In the genomic region with DNA sequence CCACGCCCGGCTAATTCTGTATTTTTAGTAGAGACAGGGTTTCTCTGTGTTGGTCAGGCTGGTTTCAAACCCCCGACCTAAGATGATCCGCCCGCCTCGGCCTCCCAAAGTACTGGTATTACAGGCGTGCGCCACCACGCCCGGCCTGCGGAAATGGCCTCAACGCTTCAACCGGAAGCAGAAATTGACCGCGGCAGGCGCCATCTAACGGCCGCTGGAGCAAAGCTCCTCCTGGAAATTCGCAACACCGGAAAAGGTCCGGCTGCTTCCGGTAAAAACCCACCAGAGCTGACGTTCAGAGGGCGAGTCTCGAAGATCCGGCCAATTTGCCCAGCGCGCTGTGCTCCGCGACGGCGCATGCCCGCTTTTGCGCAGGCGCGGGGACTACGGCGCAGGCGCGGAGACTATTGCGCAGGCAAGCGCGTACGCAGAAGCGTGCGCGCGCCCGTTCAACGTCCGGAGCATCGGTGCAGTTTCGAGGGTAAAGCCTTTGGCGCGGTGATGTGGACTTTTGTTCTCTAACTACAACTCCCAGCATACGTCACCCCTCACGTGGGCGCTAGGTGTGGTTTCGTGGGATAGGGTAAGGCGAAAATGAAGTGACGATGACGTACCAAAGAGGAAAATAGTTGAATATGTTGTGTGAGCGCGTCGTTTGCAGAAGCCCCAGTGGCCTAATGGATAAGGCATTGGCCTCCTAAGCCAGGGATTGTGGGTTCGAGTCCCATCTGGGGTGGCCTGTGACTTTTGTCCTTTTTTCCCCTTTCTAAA, we compare ENCODE assay signal across 1 cellular context.
TF ChIP-seq lines count a peak whose summit lies in the region.

No MANE protein-coding gene starts in this region.

TF ChIP-seq in HepG2, 621 proteins besides CTCF, POLR2A, EP300 and RAD21 (continued from another document and continues in another):
- TF ChIP-seq, protein P1, sequence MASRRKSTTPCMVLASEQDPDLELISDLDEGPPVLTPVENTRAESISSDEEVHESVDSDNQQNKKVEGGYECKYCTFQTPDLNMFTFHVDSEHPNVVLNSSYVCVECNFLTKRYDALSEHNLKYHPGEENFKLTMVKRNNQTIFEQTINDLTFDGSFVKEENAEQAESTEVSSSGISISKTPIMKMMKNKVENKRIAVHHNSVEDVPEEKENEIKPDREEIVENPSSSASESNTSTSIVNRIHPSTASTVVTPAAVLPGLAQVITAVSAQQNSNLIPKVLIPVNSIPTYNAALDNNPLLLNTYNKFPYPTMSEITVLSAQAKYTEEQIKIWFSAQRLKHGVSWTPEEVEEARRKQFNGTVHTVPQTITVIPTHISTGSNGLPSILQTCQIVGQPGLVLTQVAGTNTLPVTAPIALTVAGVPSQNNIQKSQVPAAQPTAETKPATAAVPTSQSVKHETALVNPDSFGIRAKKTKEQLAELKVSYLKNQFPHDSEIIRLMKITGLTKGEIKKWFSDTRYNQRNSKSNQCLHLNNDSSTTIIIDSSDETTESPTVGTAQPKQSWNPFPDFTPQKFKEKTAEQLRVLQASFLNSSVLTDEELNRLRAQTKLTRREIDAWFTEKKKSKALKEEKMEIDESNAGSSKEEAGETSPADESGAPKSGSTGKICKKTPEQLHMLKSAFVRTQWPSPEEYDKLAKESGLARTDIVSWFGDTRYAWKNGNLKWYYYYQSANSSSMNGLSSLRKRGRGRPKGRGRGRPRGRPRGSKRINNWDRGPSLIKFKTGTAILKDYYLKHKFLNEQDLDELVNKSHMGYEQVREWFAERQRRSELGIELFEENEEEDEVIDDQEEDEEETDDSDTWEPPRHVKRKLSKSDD (CRISPR knock-in tag; IDR thresholded peaks at IDR 0.05; ENCODE audit: low read depth), result peak; percentile 54
- TF ChIP-seq, protein P2, sequence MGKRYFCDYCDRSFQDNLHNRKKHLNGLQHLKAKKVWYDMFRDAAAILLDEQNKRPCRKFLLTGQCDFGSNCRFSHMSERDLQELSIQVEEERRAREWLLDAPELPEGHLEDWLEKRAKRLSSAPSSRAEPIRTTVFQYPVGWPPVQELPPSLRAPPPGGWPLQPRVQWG (CRISPR knock-in tag; IDR thresholded peaks at IDR 0.05; ENCODE audit: borderline replicate concordance, low read depth), result no peak
- TF ChIP-seq, protein P3, sequence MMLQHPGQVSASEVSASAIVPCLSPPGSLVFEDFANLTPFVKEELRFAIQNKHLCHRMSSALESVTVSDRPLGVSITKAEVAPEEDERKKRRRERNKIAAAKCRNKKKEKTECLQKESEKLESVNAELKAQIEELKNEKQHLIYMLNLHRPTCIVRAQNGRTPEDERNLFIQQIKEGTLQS (CRISPR knock-in tag; IDR thresholded peaks at IDR 0.05), result 0 out of 2 replicates have a peak, but pooled peaks have one; percentile 26
- TF ChIP-seq MBD4 (IDR thresholded peaks at IDR 0.05; ENCODE audit: borderline replicate concordance, low read length) (no peak), GATA4 (IDR thresholded peaks at IDR 0.05; ENCODE audit: borderline replicate concordance, low read depth) (no peak), CEBPB (IDR thresholded peaks at IDR 0.05; ENCODE audit: borderline replicate concordance, low read depth, low read length) (peak; percentile 94), ZNF468 (CRISPR knock-in tag; IDR thresholded peaks at IDR 0.05) (no peak), MXD4 (CRISPR knock-in tag; IDR thresholded peaks at IDR 0.05) (peak; percentile 66; the same call in 1 of the 2 replicates), ZSCAN9 (CRISPR knock-in tag; IDR thresholded peaks at IDR 0.05; ENCODE audit: borderline replicate concordance) (peak; percentile 73; the same call in 1 of the 2 replicates), CHD2 (IDR thresholded peaks at IDR 0.05; ENCODE audit: low read depth, low read length) (peak; percentile 37; the same call in 1 of the 2 replicates), ZBTB42 (CRISPR knock-in tag; IDR thresholded peaks at IDR 0.05) (peak; percentile 23; the same call in 1 of the 2 replicates), ZNF263 (CRISPR knock-in tag; IDR thresholded peaks at IDR 0.05) (0 out of 2 replicates have a peak, but pooled peaks have one; percentile 58), ETV6 (CRISPR knock-in tag; conservative IDR thresholded peaks at IDR 0.05) (peak; percentile 95), GLI4 (CRISPR knock-in tag; IDR thresholded peaks at IDR 0.05; ENCODE audit: borderline replicate concordance) (0 out of 2 replicates have a peak, but pooled peaks have one; percentile 32), BCL6 (CRISPR knock-in tag; IDR thresholded peaks at IDR 0.05) (peak; percentile 61), EED (CRISPR knock-in tag; IDR thresholded peaks at IDR 0.05) (peak; percentile 78; the same call in 1 of the 2 replicates), MIER3 (CRISPR knock-in tag; IDR thresholded peaks at IDR 0.05; ENCODE audit: borderline replicate concordance) (no peak), KLF12 (CRISPR knock-in tag; IDR thresholded peaks at IDR 0.05; ENCODE audit: borderline replicate concordance) (peak; percentile 50; the same call in 1 of the 2 replicates), KDM1A (CRISPR knock-in tag; IDR thresholded peaks at IDR 0.05) (peak; percentile 79; the same call in 1 of the 2 replicates), ZNF160 (CRISPR knock-in tag; IDR thresholded peaks at IDR 0.05) (0 out of 2 replicates have a peak, but pooled peaks have one; percentile 46), ZC3H4 (CRISPR knock-in tag; IDR thresholded peaks at IDR 0.05; ENCODE audit: borderline replicate concordance) (peak; percentile 75; the same call in 1 of the 2 replicates), NFIC (IDR thresholded peaks at IDR 0.05; ENCODE audit: low read length) (no peak; the same call in 1 of the 2 replicates), MTF1 (CRISPR knock-in tag; IDR thresholded peaks at IDR 0.05) (0 out of 2 replicates have a peak, but pooled peaks have one; percentile 17), CAMTA2 (CRISPR knock-in tag; IDR thresholded peaks at IDR 0.05; ENCODE audit: borderline replicate concordance) (0 out of 2 replicates have a peak, but pooled peaks have one; percentile 74), ZNF589 (CRISPR knock-in tag; conservative IDR thresholded peaks at IDR 0.05) (peak; percentile 87; the same call in 1 of the 2 replicates), ZNF333 (CRISPR knock-in tag; IDR thresholded peaks at IDR 0.05; ENCODE audit: borderline replicate concordance) (no peak), HMG20B (CRISPR knock-in tag; conservative IDR thresholded peaks at IDR 0.05) (no peak), ZNF501 (CRISPR knock-in tag; IDR thresholded peaks at IDR 0.05) (peak; percentile 98), ZNF781 (CRISPR knock-in tag; IDR thresholded peaks at IDR 0.05; ENCODE audit: borderline replicate concordance, not compliant biosample characterization) (peak; percentile 58), ZNF775 (CRISPR knock-in tag; IDR thresholded peaks at IDR 0.05; ENCODE audit: borderline replicate concordance) (0 out of 2 replicates have a peak, but pooled peaks have one; percentile 79), TAF15 (IDR thresholded peaks at IDR 0.05; ENCODE audit: low read depth, low read length, poor library complexity, severe bottlenecking) (peak; percentile 53), ZNF615 (CRISPR knock-in tag; IDR thresholded peaks at IDR 0.05; ENCODE audit: borderline replicate concordance) (0 out of 2 replicates have a peak, but pooled peaks have one; percentile 5)
- TF ChIP-seq, protein P4, sequence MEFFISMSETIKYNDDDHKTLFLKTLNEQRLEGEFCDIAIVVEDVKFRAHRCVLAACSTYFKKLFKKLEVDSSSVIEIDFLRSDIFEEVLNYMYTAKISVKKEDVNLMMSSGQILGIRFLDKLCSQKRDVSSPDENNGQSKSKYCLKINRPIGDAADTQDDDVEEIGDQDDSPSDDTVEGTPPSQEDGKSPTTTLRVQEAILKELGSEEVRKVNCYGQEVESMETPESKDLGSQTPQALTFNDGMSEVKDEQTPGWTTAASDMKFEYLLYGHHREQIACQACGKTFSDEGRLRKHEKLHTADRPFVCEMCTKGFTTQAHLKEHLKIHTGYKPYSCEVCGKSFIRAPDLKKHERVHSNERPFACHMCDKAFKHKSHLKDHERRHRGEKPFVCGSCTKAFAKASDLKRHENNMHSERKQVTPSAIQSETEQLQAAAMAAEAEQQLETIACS (CRISPR knock-in tag; IDR thresholded peaks at IDR 0.05), result peak; percentile 100
- TF ChIP-seq, protein P5, sequence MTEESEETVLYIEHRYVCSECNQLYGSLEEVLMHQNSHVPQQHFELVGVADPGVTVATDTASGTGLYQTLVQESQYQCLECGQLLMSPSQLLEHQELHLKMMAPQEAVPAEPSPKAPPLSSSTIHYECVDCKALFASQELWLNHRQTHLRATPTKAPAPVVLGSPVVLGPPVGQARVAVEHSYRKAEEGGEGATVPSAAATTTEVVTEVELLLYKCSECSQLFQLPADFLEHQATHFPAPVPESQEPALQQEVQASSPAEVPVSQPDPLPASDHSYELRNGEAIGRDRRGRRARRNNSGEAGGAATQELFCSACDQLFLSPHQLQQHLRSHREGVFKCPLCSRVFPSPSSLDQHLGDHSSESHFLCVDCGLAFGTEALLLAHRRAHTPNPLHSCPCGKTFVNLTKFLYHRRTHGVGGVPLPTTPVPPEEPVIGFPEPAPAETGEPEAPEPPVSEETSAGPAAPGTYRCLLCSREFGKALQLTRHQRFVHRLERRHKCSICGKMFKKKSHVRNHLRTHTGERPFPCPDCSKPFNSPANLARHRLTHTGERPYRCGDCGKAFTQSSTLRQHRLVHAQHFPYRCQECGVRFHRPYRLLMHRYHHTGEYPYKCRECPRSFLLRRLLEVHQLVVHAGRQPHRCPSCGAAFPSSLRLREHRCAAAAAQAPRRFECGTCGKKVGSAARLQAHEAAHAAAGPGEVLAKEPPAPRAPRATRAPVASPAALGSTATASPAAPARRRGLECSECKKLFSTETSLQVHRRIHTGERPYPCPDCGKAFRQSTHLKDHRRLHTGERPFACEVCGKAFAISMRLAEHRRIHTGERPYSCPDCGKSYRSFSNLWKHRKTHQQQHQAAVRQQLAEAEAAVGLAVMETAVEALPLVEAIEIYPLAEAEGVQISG (CRISPR knock-in tag; IDR thresholded peaks at IDR 0.05), result peak; percentile 92
- TF ChIP-seq, protein P6, sequence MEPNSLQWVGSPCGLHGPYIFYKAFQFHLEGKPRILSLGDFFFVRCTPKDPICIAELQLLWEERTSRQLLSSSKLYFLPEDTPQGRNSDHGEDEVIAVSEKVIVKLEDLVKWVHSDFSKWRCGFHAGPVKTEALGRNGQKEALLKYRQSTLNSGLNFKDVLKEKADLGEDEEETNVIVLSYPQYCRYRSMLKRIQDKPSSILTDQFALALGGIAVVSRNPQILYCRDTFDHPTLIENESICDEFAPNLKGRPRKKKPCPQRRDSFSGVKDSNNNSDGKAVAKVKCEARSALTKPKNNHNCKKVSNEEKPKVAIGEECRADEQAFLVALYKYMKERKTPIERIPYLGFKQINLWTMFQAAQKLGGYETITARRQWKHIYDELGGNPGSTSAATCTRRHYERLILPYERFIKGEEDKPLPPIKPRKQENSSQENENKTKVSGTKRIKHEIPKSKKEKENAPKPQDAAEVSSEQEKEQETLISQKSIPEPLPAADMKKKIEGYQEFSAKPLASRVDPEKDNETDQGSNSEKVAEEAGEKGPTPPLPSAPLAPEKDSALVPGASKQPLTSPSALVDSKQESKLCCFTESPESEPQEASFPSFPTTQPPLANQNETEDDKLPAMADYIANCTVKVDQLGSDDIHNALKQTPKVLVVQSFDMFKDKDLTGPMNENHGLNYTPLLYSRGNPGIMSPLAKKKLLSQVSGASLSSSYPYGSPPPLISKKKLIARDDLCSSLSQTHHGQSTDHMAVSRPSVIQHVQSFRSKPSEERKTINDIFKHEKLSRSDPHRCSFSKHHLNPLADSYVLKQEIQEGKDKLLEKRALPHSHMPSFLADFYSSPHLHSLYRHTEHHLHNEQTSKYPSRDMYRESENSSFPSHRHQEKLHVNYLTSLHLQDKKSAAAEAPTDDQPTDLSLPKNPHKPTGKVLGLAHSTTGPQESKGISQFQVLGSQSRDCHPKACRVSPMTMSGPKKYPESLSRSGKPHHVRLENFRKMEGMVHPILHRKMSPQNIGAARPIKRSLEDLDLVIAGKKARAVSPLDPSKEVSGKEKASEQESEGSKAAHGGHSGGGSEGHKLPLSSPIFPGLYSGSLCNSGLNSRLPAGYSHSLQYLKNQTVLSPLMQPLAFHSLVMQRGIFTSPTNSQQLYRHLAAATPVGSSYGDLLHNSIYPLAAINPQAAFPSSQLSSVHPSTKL (CRISPR knock-in tag; IDR thresholded peaks at IDR 0.05), result no peak; the same call in 1 of the 2 replicates
- TF ChIP-seq, protein P7, sequence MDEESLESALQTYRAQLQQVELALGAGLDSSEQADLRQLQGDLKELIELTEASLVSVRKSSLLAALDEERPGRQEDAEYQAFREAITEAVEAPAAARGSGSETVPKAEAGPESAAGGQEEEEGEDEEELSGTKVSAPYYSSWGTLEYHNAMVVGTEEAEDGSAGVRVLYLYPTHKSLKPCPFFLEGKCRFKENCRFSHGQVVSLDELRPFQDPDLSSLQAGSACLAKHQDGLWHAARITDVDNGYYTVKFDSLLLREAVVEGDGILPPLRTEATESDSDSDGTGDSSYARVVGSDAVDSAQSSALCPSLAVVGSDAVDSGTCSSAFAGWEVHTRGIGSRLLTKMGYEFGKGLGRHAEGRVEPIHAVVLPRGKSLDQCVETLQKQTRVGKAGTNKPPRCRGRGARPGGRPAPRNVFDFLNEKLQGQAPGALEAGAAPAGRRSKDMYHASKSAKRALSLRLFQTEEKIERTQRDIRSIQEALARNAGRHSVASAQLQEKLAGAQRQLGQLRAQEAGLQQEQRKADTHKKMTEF (CRISPR knock-in tag; IDR thresholded peaks at IDR 0.05), result peak; percentile 82
- TF ChIP-seq, protein P8, sequence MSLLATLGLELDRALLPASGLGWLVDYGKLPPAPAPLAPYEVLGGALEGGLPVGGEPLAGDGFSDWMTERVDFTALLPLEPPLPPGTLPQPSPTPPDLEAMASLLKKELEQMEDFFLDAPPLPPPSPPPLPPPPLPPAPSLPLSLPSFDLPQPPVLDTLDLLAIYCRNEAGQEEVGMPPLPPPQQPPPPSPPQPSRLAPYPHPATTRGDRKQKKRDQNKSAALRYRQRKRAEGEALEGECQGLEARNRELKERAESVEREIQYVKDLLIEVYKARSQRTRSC (CRISPR knock-in tag; IDR thresholded peaks at IDR 0.05; ENCODE audit: low read depth), result peak; percentile 93
- TF ChIP-seq, protein P9, sequence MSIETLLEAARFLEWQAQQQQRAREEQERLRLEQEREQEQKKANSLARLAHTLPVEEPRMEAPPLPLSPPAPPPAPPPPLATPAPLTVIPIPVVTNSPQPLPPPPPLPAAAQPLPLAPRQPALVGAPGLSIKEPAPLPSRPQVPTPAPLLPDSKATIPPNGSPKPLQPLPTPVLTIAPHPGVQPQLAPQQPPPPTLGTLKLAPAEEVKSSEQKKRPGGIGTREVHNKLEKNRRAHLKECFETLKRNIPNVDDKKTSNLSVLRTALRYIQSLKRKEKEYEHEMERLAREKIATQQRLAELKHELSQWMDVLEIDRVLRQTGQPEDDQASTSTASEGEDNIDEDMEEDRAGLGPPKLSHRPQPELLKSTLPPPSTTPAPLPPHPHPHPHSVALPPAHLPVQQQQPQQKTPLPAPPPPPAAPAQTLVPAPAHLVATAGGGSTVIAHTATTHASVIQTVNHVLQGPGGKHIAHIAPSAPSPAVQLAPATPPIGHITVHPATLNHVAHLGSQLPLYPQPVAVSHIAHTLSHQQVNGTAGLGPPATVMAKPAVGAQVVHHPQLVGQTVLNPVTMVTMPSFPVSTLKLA (IDR thresholded peaks at IDR 0.05), result peak; percentile 70
- TF ChIP-seq, protein P10, sequence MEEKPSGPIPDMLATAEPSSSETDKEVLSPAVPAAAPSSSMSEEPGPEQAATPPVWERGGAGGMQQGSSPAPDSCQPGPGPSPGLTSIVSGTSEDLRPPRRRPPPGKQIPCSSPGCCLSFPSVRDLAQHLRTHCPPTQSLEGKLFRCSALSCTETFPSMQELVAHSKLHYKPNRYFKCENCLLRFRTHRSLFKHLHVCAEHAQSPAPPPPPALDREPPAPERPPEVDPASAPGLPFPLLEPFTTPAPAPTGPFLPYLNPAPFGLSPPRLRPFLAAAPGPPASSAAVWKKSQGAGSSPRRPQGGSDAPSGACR (CRISPR knock-in tag; IDR thresholded peaks at IDR 0.05), result peak; percentile 56; the same call in 1 of the 2 replicates
